Comparison of ENCODE assay signal across 23 cellular contexts in genomic region chr20:62698231-62698630, GRCh38. TPM values are rescaled to one million over a fixed set of nuclear protein-coding genes. Genes with fewer than 3 reads are reported as not detected.
DNase-seq lines count a peak whose midpoint lies in the region; ATAC-seq, FAIRE-seq and TF ChIP-seq lines count a peak whose summit lies in the region.
"Had no signal": no experiment of that assay in that cellular context is flagged by ENCODE, and none has a peak within 500 bp of the region (broad histone marks: within the 10 kb centered on the region; RNA-seq: fewer than 3 reads in every experiment).

No MANE protein-coding gene starts in this region.

- H3K4me1 ChIP-seq in right atrium auricular region (no peaks in the 10 kb centered on the region), BLaER1 (peaks cover 43% of the 10 kb centered on the region), kidney (ENCODE audit: control insufficient read depth in 1 of 2, insufficient read depth in 1 of 2, low read depth in 1 of 2, low read length in 2 of 2) (no peaks in the 10 kb centered on the region), foreskin keratinocyte (peaks cover 7% of the 10 kb centered on the region)
- H3K4me1 ChIP-seq: Caco-2 had no signal

- H4K20me1 ChIP-seq in BLaER1 = no peaks in the 10 kb centered on the region

- ATAC-seq in Right ventricle myocardium inferior = no peak
- ATAC-seq in foreskin keratinocyte = no peak
- ATAC-seq: A549 had no signal

- peak; percentile 45 for DNase-seq in Right ventricle myocardium inferior (ENCODE audit: missing footprints)
- DNase-seq in right atrium auricular region (ENCODE audit: low spot score) = no peak
- peak; percentile 40 for DNase-seq in WERI-Rb-1
- DNase-seq in kidney = peak; percentile 47
- DNase-seq in putamen (ENCODE audit: low spot score) = no peak
- DNase-seq in urothelium cell line (ENCODE audit: low spot score) = no peak
- no peak for DNase-seq in foreskin keratinocyte
- DNase-seq: 8988T; ACHN; AML-193; BE2C; Caco-2; CD4-positive, alpha-beta memory T cell; DMS153; DND-41; GM23248; H7; HCEC 1CT had no signal

- intact Hi-C loops in Right ventricle myocardium inferior (cut with DNase I) = no loop called here
- intact Hi-C loops in kidney (cut with DNase I) = no loop called here

- no peak overlapping the region for H3K9ac ChIP-seq in BLaER1
- H3K9ac ChIP-seq in kidney (ENCODE audit: low read length in 2 of 2) = no peak overlapping the region
- H3K9ac ChIP-seq: GM23248 had no signal

- H3K36me3 ChIP-seq in right atrium auricular region (no peaks in the 10 kb centered on the region), BLaER1 (no peaks in the 10 kb centered on the region), WERI-Rb-1 (no peaks in the 10 kb centered on the region), kidney (ENCODE audit: control insufficient read depth in 1 of 2, insufficient read depth in 2 of 2, low read length in 2 of 2) (no peaks in the 10 kb centered on the region)
- H3K36me3 ChIP-seq: BE2C had no signal

- TF ChIP-seq CTCF in right atrium auricular region (IDR thresholded peaks at IDR 0.05) = no peak
- no peak for TF ChIP-seq CTCF in WERI-Rb-1 (IDR thresholded peaks at IDR 0.05; ENCODE audit: low read depth, low read length)
- TF ChIP-seq CTCF in kidney (IDR thresholded peaks at IDR 0.05; ENCODE audit: borderline replicate concordance, extremely low read depth, insufficient read depth) = no peak
- TF ChIP-seq CTCF in foreskin keratinocyte (conservative IDR thresholded peaks at IDR 0.05) = no peak

- no peaks in the 10 kb centered on the region for H3K9me3 ChIP-seq in right atrium auricular region
- no peaks in the 10 kb centered on the region for H3K9me3 ChIP-seq in BLaER1
- H3K9me3 ChIP-seq in WERI-Rb-1 (ENCODE audit: severe bottlenecking) = no peaks in the 10 kb centered on the region
- H3K9me3 ChIP-seq in kidney (ENCODE audit: control insufficient read depth in 1 of 2, low read length in 2 of 2) = no peaks in the 10 kb centered on the region
- H3K9me3 ChIP-seq: A549, BE2C, Caco-2 had no signal

- H3K27me3 ChIP-seq in right atrium auricular region (no peaks in the 10 kb centered on the region), BLaER1 (no peaks in the 10 kb centered on the region), WERI-Rb-1 (ENCODE audit: insufficient read depth, low read depth, severe bottlenecking) (no peaks in the 10 kb centered on the region), foreskin keratinocyte (peaks cover 41% of the 10 kb centered on the region)
- H3K27me3 ChIP-seq: BE2C had no signal

- H3K27ac ChIP-seq in right atrium auricular region (no peak overlapping the region), BLaER1 (no peak overlapping the region), WERI-Rb-1 (no peak overlapping the region), kidney (ENCODE audit: low read depth in 2 of 2, low read length in 2 of 2) (no peak overlapping the region), foreskin keratinocyte (no peak overlapping the region)
- H3K27ac ChIP-seq: A549, GM23248 had no signal

- FAIRE-seq in kidney (lab: Jason Lieb, UNC) (no peak), urothelium cell line (lab: Jason Lieb, UNC) (no peak)
- FAIRE-seq: A549, G401.6, GM12892, H1 had no signal

- H3K4me3 ChIP-seq in right atrium auricular region (no peak overlapping the region), BLaER1 (no peak overlapping the region), WERI-Rb-1 (ENCODE audit: low read depth, low read length) (no peak overlapping the region), kidney (ENCODE audit: low read length in 2 of 2) (no peak overlapping the region)
- H3K4me3 ChIP-seq: A549, GM23248 had no signal

- peak overlapping the region; percentile 52 for H3K4me2 ChIP-seq in BLaER1
- H3K4me2 ChIP-seq: A549 had no signal

RNA-seq across cellular contexts. Expression of gene NTSR1, which starts 10.4 kb away (rescaled TPM):
- total RNA-seq in Right ventricle myocardium inferior (not detected), right atrium auricular region (under 1 TPM in 1 of 2 donors, not detected in 1; 0.43 TPM), kidney (0.09 TPM), foreskin keratinocyte (2.3 and 2.8 TPM in 2 replicates)
- polyA plus RNA-seq in kidney (ENCODE audit: insufficient read depth, low read depth, low replicate concordance) (not detected), foreskin keratinocyte (3.1 and 3.3 TPM in 2 replicates)
- total RNA-seq: GM23248 had no signal
- polyA plus RNA-seq: CD4-positive, alpha-beta memory T cell; GM23248 had no signal

RNA-seq across cellular contexts. Expression of gene SLCO4A1, which starts 55.9 kb away (rescaled TPM):
- 15.5 TPM for total RNA-seq in Right ventricle myocardium inferior
- 10 to 100 TPM; 13.4 to 19.8 TPM for total RNA-seq in right atrium auricular region
- 80.3 TPM for total RNA-seq in kidney
- 12.4 TPM for polyA plus RNA-seq in kidney (ENCODE audit: insufficient read depth, low read depth, low replicate concordance)
- 2.3 and 2.4 TPM in 2 replicates for total RNA-seq in foreskin keratinocyte
- 1.5 and 1.9 TPM in 2 replicates for polyA plus RNA-seq in foreskin keratinocyte

Comparison
In these comparisons a context has a peak if more than half of its experiments do, and no peak if none do; other contexts are left out.
1. DNase-seq: peak in Right ventricle myocardium inferior (single experiment), WERI-Rb-1 (single experiment) and kidney (single experiment); none in right atrium auricular region (single experiment), putamen (single experiment), urothelium cell line (single experiment) and foreskin keratinocyte (0 of 2).